In genomic region chr19:35347171-35347929, GRCh38 we compare ENCODE assay signal across 9 cellular contexts. TPM values are rescaled to one million over a fixed set of nuclear protein-coding genes. Genes with fewer than 3 reads are reported as not detected.
DNase-seq lines count a peak whose midpoint lies in the region; ATAC-seq and TF ChIP-seq lines count a peak whose summit lies in the region.
"Had no signal": no experiment of that assay in that cellular context is flagged by ENCODE, and none has a peak within 500 bp of the region (broad histone marks: within the 10 kb centered on the region; RNA-seq: fewer than 3 reads in every experiment).

A gene with protein sequence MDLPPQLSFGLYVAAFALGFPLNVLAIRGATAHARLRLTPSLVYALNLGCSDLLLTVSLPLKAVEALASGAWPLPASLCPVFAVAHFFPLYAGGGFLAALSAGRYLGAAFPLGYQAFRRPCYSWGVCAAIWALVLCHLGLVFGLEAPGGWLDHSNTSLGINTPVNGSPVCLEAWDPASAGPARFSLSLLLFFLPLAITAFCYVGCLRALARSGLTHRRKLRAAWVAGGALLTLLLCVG (N-terminal part only) (plus strand): TSS chr19:35347902. CDS start chr19:35351552, 3,650 bp downstream.

- H3K4me1 Mint-ChIP-seq in T-helper 17 cell, result peaks cover 33% of the 10 kb centered on the region
- peaks cover 14 to 20% of the 10 kb centered on the region in 2 donors for H3K4me1 Mint-ChIP-seq in immature natural killer cell
- peaks cover 44% of the 10 kb centered on the region for H3K4me1 Mint-ChIP-seq in stimulated activated naive CD8-positive, alpha-beta T cell treated with anti-CD3 and anti-CD28 coated beads, Interleukin-15, Interleukin-2, amounts not matched to agents 100 ng/mL and 50 ng/mL, for 24 hours (ENCODE audit: low read depth)

- H3K4me3 Mint-ChIP-seq in T-helper 17 cell, result peak within 1 kb of the TSS; percentile 79
- H3K4me3 Mint-ChIP-seq in immature natural killer cell, result peak within 1 kb of the TSS in 4 of 5 donors; percentile 4 to 53 (median 26)
- H3K4me3 Mint-ChIP-seq in stimulated activated naive CD8-positive, alpha-beta T cell treated with anti-CD3 and anti-CD28 coated beads, Interleukin-15, Interleukin-2, amounts not matched to agents 100 ng/mL and 50 ng/mL, for 24 hours, result peak within 1 kb of the TSS; percentile 70

- H3K27me3 Mint-ChIP-seq in T-helper 17 cell, result peaks cover 18% of the 10 kb centered on the region
- H3K27me3 Mint-ChIP-seq in immature natural killer cell (ENCODE audit: low read depth in 3 of 3), result peaks cover 3 to 8% (median 4%) of the 10 kb centered on the region in 3 donors
- H3K27me3 Mint-ChIP-seq in stimulated activated naive CD8-positive, alpha-beta T cell treated with anti-CD3 and anti-CD28 coated beads, Interleukin-15, Interleukin-2, amounts not matched to agents 100 ng/mL and 50 ng/mL, for 24 hours, result peaks cover 6% of the 10 kb centered on the region

- no peak within 1 kb of the TSS for H3K27ac ChIP-seq in smooth muscle cell (ENCODE audit: low read depth)

- no peaks in the 10 kb centered on the region for H3K4me1 ChIP-seq in smooth muscle cell (ENCODE audit: low read depth)

- DNase-seq in T-helper 17 cell (peak in 2 of 3 donors; percentile 32 to 42), immature natural killer cell (no peak), activated gamma-delta T cell (lab: John Stamatoyannopoulos, UW) (no peak), smooth muscle cell (lab: John Stamatoyannopoulos, UW; ENCODE audit: unreplicated experiment) (no peak)

- no peaks in the 10 kb centered on the region for H3K36me3 ChIP-seq in smooth muscle cell (ENCODE audit: low read depth)

- H2AFZ ChIP-seq in smooth muscle cell (ENCODE audit: low read depth), result no peak within 1 kb of the TSS

- no peak within 1 kb of the TSS for H3K9ac ChIP-seq in smooth muscle cell (ENCODE audit: low read depth)

- no peaks in the 10 kb centered on the region for H3K79me2 ChIP-seq in smooth muscle cell (ENCODE audit: low read depth)

- H3K9me3 Mint-ChIP-seq in immature natural killer cell, result peaks cover 0 to 1% (median 0%) of the 10 kb centered on the region in 6 donors
- H3K9me3 Mint-ChIP-seq in stimulated activated naive CD8-positive, alpha-beta T cell treated with anti-CD3 and anti-CD28 coated beads, Interleukin-15, Interleukin-2, amounts not matched to agents 100 ng/mL and 50 ng/mL, for 24 hours, result no peaks in the 10 kb centered on the region

- no peaks in the 10 kb centered on the region for H3K27me3 ChIP-seq in smooth muscle cell (ENCODE audit: low read depth)

- TF ChIP-seq CTCF in smooth muscle cell (IDR thresholded peaks at IDR 0.05; ENCODE audit: borderline replicate concordance, insufficient read depth, poor library complexity, severe bottlenecking), result no peak

- peak; percentile 48 for ATAC-seq in GM19043 (IDR thresholded peaks at IDR 0.05; ENCODE audit: low read depth, unreplicated experiment)
- peak; percentile 42 for ATAC-seq in HG02981 (IDR thresholded peaks at IDR 0.05; ENCODE audit: unreplicated experiment)
- ATAC-seq in T-helper 17 cell, result peak; percentile 77
- ATAC-seq in GM19328 (IDR thresholded peaks at IDR 0.05; ENCODE audit: unreplicated experiment), result no peak

- peak within 1 kb of the TSS; percentile 94 for H3K27ac Mint-ChIP-seq in T-helper 17 cell
- H3K27ac Mint-ChIP-seq in immature natural killer cell, result peak within 1 kb of the TSS in 2 of 6 donors; percentile 21 to 40
- H3K27ac Mint-ChIP-seq in stimulated activated naive CD8-positive, alpha-beta T cell treated with anti-CD3 and anti-CD28 coated beads, Interleukin-15, Interleukin-2, amounts not matched to agents 100 ng/mL and 50 ng/mL, for 24 hours, result peak within 1 kb of the TSS; percentile 98

- 84% methylated on average over 18 of the region's 18 CpGs for WGBS in smooth muscle cell (ENCODE audit: low lambda C conversion rate)

- H3F3A ChIP-seq in smooth muscle cell (ENCODE audit: low read depth), result no peaks in the 10 kb centered on the region

- H3K4me2 ChIP-seq in smooth muscle cell, result no peak within 1 kb of the TSS

- H3K9me3 ChIP-seq in T-helper 17 cell (ENCODE audit: control insufficient read depth, low read length, poor library complexity, severe bottlenecking) (no peaks in the 10 kb centered on the region), smooth muscle cell (replicated peaks; ENCODE audit: low read depth) (no peaks in the 10 kb centered on the region)

- H3K36me3 Mint-ChIP-seq in T-helper 17 cell (ENCODE audit: low read depth) (no peaks in the 10 kb centered on the region), immature natural killer cell (no peaks in the 10 kb centered on the region)
- no peaks in the 10 kb centered on the region for H3K36me3 Mint-ChIP-seq in stimulated activated naive CD8-positive, alpha-beta T cell treated with anti-CD3 and anti-CD28 coated beads, Interleukin-15, Interleukin-2, amounts not matched to agents 100 ng/mL and 50 ng/mL, for 24 hours (ENCODE audit: low read depth)

- no peak within 1 kb of the TSS for H3K4me3 ChIP-seq in smooth muscle cell

- H4K20me1 ChIP-seq in smooth muscle cell (ENCODE audit: low read depth), result no peaks in the 10 kb centered on the region

RNA-seq across cellular contexts. Expression of the gene that starts here (rescaled TPM):
- total RNA-seq in T-helper 17 cell (1 to 10 TPM in 1 of 2 donors, not detected in 1; 1.4 TPM), smooth muscle cell (not detected in 2 replicates)
- polyA plus RNA-seq in immature natural killer cell (not detected), smooth muscle cell (not detected in 2 replicates)
- total RNA-seq: fibroblast of lung had no signal
- polyA plus RNA-seq: fibroblast of lung had no signal

Comparison
In these comparisons a context has a peak if more than half of its experiments do, and no peak if none do; other contexts are left out.
1. DNase-seq: peak in T-helper 17 cell (2 of 3); none in immature natural killer cell (0 of 3), activated gamma-delta T cell (single experiment) and smooth muscle cell (single experiment).
2. H3K4me3 Mint-ChIP-seq: peak in every context shown above with its lines; median percentile 79 in T-helper 17 cell; 70 in stimulated activated naive CD8-positive, alpha-beta T cell treated with anti-CD3 and anti-CD28 coated beads, Interleukin-15, Interleukin-2, amounts not matched to agents 100 ng/mL and 50 ng/mL, for 24 hours; 26 in immature natural killer cell.